Comparison of ENCODE assay signal across 21 cellular contexts in the genomic region with DNA sequence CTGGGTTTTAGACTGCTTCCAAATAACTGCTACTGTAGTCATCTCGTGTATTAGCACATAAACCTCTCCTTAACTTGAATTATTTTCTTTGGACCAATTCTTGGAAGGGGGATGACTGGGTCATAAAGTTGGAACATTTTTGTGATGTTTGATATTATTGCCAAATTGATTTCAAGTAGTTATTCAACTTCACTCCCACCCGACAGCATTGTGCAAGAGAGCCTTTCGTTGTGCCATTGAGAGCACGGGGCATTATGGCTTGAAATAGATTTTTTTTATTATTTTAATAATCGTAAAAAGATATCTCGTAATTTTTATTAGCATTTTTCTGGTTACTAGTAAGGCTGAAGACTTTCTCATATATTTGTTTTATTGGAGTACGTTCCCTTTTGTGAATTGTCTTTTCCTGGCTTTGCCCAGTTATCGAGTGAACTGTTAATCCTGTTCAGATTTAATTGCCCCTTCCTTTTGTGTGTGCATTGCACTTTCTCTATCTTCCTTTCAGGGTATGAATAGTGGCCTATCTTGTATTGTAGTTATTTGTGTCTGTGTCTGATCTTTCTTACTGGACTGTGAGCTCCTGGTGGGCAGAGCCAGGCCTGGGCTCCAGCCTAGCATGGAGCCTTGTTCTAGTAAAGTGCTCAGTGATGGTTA.
"Had no signal": no experiment of that assay in that cellular context is flagged by ENCODE, and none has a peak within 500 bp of the region (broad histone marks: within the 10 kb centered on the region; RNA-seq: fewer than 3 reads in every experiment).

No MANE protein-coding gene starts in this region.

- H3K79me2 ChIP-seq: parathyroid adenoma had no signal

- H3K36me3 ChIP-seq: gastrocnemius medialis, left lung, upper lobe of left lung had no signal

- ATAC-seq: gastrocnemius medialis; left lung; right cardiac atrium; stimulated activated naive CD8-positive, alpha-beta T cell treated with anti-CD3 and anti-CD28 coated beads, Interleukin-15, Interleukin-2, amounts not matched to agents 100 U/mL and 50 U/mL, for 24 hours had no signal

- H3K4me3 ChIP-seq: gastrocnemius medialis, left lung, lung, upper lobe of left lung had no signal

- H3K9me3 ChIP-seq: gastrocnemius medialis, left lung, upper lobe of left lung had no signal

- H3K4me1 ChIP-seq: left lung, parathyroid adenoma had no signal

- H2AFZ ChIP-seq: parathyroid adenoma had no signal

- FAIRE-seq: colon, islet of Langerhans had no signal

- H3K9ac ChIP-seq: parathyroid adenoma had no signal

- DNase-seq: activated CD4-positive, alpha-beta T cell treated with anti-CD3 and anti-CD28 coated beads for 4 hours; activated CD4-positive, alpha-beta T cell treated with anti-CD3 and anti-CD28 coated beads, Interleukin-2, amount 50 U/mL, for 4 hours; activated effector memory CD4-positive, alpha-beta T cell treated with Interleukin-2 at 50 U/mL for 16 hours; activated naive CD4-positive, alpha-beta T cell treated with Interleukin-2 at 50 U/mL for 16 hours; anterior cingulate cortex; dermis blood vessel endothelial cell; effector CD8-positive, alpha-beta T cell; gastrocnemius medialis; glutamatergic neuron; left lung; mesendoderm; right cardiac atrium; stimulated activated CD4-positive, alpha-beta T cell treated with anti-CD3 and anti-CD28 coated beads, Interleukin-4, amount 100 ng/mL, for 1 hour; stimulated activated naive CD8-positive, alpha-beta T cell treated with anti-CD3 and anti-CD28 coated beads, Interleukin-15, Interleukin-2, amounts not matched to agents 100 U/mL and 50 U/mL, for 24 hours; substantia nigra; T-helper 1 cell; upper lobe of left lung had no signal

- H3K27ac ChIP-seq: gastrocnemius medialis, left lung, parathyroid adenoma, upper lobe of left lung had no signal

- H3K27me3 ChIP-seq: gastrocnemius medialis, left lung, upper lobe of left lung had no signal
